23 cellular contexts compared by ENCODE assay signal in genomic region chr3:130424837-130425236, GRCh38.
DNase-seq lines count a peak whose midpoint lies in the region; ATAC-seq and TF ChIP-seq lines count a peak whose summit lies in the region.
"Had no signal": no experiment of that assay in that cellular context is flagged by ENCODE, and none has a peak within 500 bp of the region (broad histone marks: within the 10 kb centered on the region; RNA-seq: fewer than 3 reads in every experiment).

No MANE protein-coding gene starts in this region.

- H3K4me3 Mint-ChIP-seq in activated CD4-positive, alpha-beta T cell treated with anti-CD3 and anti-CD28 coated beads, Interleukin-2, amount 10 ng/mL, durations not matched to agents 7 days and 5 days: no peak overlapping the region
- H3K4me3 Mint-ChIP-seq: CD14-positive monocyte; CD4-positive, alpha-beta memory T cell; CD4-positive, CD25-positive, alpha-beta regulatory T cell; CD8-positive, alpha-beta memory T cell had no signal

- no peak for TF ChIP-seq POLR2A in esophagus muscularis mucosa (IDR thresholded peaks at IDR 0.05; ENCODE audit: low read depth)

- no peaks in the 10 kb centered on the region for H3K36me3 Mint-ChIP-seq in activated CD4-positive, alpha-beta T cell treated with anti-CD3 and anti-CD28 coated beads, Interleukin-2, amount 10 ng/mL, durations not matched to agents 7 days and 5 days (ENCODE audit: low read depth)
- H3K36me3 Mint-ChIP-seq: CD14-positive monocyte; CD4-positive, alpha-beta memory T cell; CD4-positive, CD25-positive, alpha-beta regulatory T cell; CD8-positive, alpha-beta memory T cell had no signal

- ATAC-seq in HG03097 (IDR thresholded peaks at IDR 0.05; ENCODE audit: low FRiP score, unreplicated experiment): no peak
- ATAC-seq: GM12878 had no signal

- TF ChIP-seq CTCF in VCaP (conservative IDR thresholded peaks at IDR 0.05) (no peak), esophagus muscularis mucosa (IDR thresholded peaks at IDR 0.05) (no peak)

- H3K4me1 Mint-ChIP-seq in activated CD4-positive, alpha-beta T cell treated with anti-CD3 and anti-CD28 coated beads, Interleukin-2, amount 10 ng/mL, durations not matched to agents 7 days and 5 days: no peaks in the 10 kb centered on the region
- H3K4me1 Mint-ChIP-seq: CD14-positive monocyte; CD4-positive, alpha-beta memory T cell; CD4-positive, CD25-positive, alpha-beta regulatory T cell; CD8-positive, alpha-beta memory T cell had no signal

- H3K9me3 Mint-ChIP-seq in activated CD4-positive, alpha-beta T cell treated with anti-CD3 and anti-CD28 coated beads, Interleukin-2, amount 10 ng/mL, durations not matched to agents 7 days and 5 days: no peaks in the 10 kb centered on the region
- H3K9me3 Mint-ChIP-seq: CD4-positive, alpha-beta memory T cell; CD8-positive, alpha-beta memory T cell had no signal

- no peaks in the 10 kb centered on the region for H3K79me2 ChIP-seq in Karpas-422 (ENCODE audit: low read length)

- H3K27ac Mint-ChIP-seq in activated CD4-positive, alpha-beta T cell treated with anti-CD3 and anti-CD28 coated beads, Interleukin-2, amount 10 ng/mL, durations not matched to agents 7 days and 5 days: no peak overlapping the region
- H3K27ac Mint-ChIP-seq: CD14-positive monocyte; CD4-positive, alpha-beta memory T cell; CD4-positive, CD25-positive, alpha-beta regulatory T cell; CD8-positive, alpha-beta memory T cell had no signal

- H3K4me2 ChIP-seq in Karpas-422 (ENCODE audit: low read depth, low read length, poor library complexity, severe bottlenecking): no peak overlapping the region
- H3K4me2 ChIP-seq: BLaER1 had no signal

- no peak overlapping the region for H3K9ac ChIP-seq in Karpas-422 (ENCODE audit: low read length)
- H3K9ac ChIP-seq: BLaER1 had no signal

- H2AFZ ChIP-seq in Karpas-422 (ENCODE audit: low read length): no peak overlapping the region

- POLR2A ChIA-PET in activated CD4-positive, alpha-beta T cell treated with anti-CD3 and anti-CD28 coated beads, Interleukin-2, amount 10 ng/mL, durations not matched to agents 7 days and 5 days (lab: Charles Lee): no interaction called here

- WGBS in esophagus muscularis mucosa: 85% methylated on average over 5 of the region's 5 CpGs

- no peaks in the 10 kb centered on the region for H3K9me2 ChIP-seq in Karpas-422 (replicated peaks; ENCODE audit: insufficient read depth, low read length)

- H3K27me3 ChIP-seq in Karpas-422 (ENCODE audit: low read length): no peaks in the 10 kb centered on the region
- no peaks in the 10 kb centered on the region for H3K27me3 ChIP-seq in esophagus muscularis mucosa
- H3K27me3 ChIP-seq: BE2C, BLaER1 had no signal

- CTCF ChIA-PET in activated CD4-positive, alpha-beta T cell treated with anti-CD3 and anti-CD28 coated beads, Interleukin-2, amount 10 ng/mL, durations not matched to agents 7 days and 5 days (lab: Charles Lee): no interaction called here

- DNase-seq in Karpas-422: peak; percentile 14
- peak; percentile 31 for DNase-seq in esophagus muscularis mucosa (ENCODE audit: extremely low spot score)
- DNase-seq in activated CD4-positive, alpha-beta T cell treated with anti-CD3 and anti-CD28 coated beads, Interleukin-2, amount 10 ng/mL, durations not matched to agents 7 days and 5 days: no peak
- DNase-seq in SIG-M5 treated with dmso at 0.1 percent for 504 hours (lab: John Stamatoyannopoulos, UW; ENCODE audit: unreplicated experiment): no peak
- DNase-seq: 8988T; ACHN; BE2C; C1 segment of cervical spinal cord; CD4-positive, alpha-beta memory T cell; CD4-positive, CD25-positive, alpha-beta regulatory T cell; CD8-positive, alpha-beta memory T cell; COR-L47; DMS 273 treated with DMSO at 0.1 percent for 48 hours; DMS53; DMS79; DND-41; EL; GDM1 had no signal

- H3K4me1 ChIP-seq in Karpas-422 (ENCODE audit: low read length) (no peaks in the 10 kb centered on the region), esophagus muscularis mucosa (no peaks in the 10 kb centered on the region)
- H3K4me1 ChIP-seq: BLaER1 had no signal

- H3K27ac ChIP-seq in Karpas-422 (ENCODE audit: low read length): no peak overlapping the region
- H3K27ac ChIP-seq in VCaP: peak overlapping the region; percentile 40
- H3K27ac ChIP-seq in esophagus muscularis mucosa (replicated peaks in 1 of 4): no peak overlapping the region
- H3K27ac ChIP-seq: BLaER1 had no signal

- H3K4me3 ChIP-seq in Karpas-422 (ENCODE audit: low read length) (no peak overlapping the region), esophagus muscularis mucosa (no peak overlapping the region)
- H3K4me3 ChIP-seq: BLaER1, GM12878 had no signal

- no peaks in the 10 kb centered on the region for H4K20me1 ChIP-seq in Karpas-422 (ENCODE audit: insufficient read depth, low read depth, low read length)
- H4K20me1 ChIP-seq: BLaER1 had no signal

- H3K36me3 ChIP-seq in Karpas-422 (ENCODE audit: insufficient read depth, low read length) (no peaks in the 10 kb centered on the region), esophagus muscularis mucosa (no peaks in the 10 kb centered on the region)
- H3K36me3 ChIP-seq: BE2C, BLaER1 had no signal

- H3K27me3 Mint-ChIP-seq in activated CD4-positive, alpha-beta T cell treated with anti-CD3 and anti-CD28 coated beads, Interleukin-2, amount 10 ng/mL, durations not matched to agents 7 days and 5 days: peaks cover 11% of the 10 kb centered on the region

- no peaks in the 10 kb centered on the region for H3K9me3 ChIP-seq in Karpas-422 (ENCODE audit: low read length)
- H3K9me3 ChIP-seq in esophagus muscularis mucosa: no peaks in the 10 kb centered on the region
- H3K9me3 ChIP-seq: BE2C, BLaER1 had no signal

- TF ChIP-seq EP300 in esophagus muscularis mucosa (IDR thresholded peaks at IDR 0.05): no peak

- intact Hi-C loops in esophagus muscularis mucosa (cut with DNase I): no loop called here

Comparison
In these comparisons a context has a peak if more than half of its experiments do, and no peak if none do; other contexts are left out.
1. DNase-seq: peak in Karpas-422 (single experiment) and esophagus muscularis mucosa (single experiment); none in activated CD4-positive, alpha-beta T cell treated with anti-CD3 and anti-CD28 coated beads, Interleukin-2, amount 10 ng/mL, durations not matched to agents 7 days and 5 days (single experiment) and SIG-M5 treated with dmso at 0.1 percent for 504 hours (single experiment).